Comparison of ENCODE assay signal across 1 cellular context in genomic region chr7:5528071-5528814, GRCh38.
TF ChIP-seq lines count a peak whose summit lies in the region.

No MANE protein-coding gene starts in this region.

TF ChIP-seq in HepG2, 621 proteins besides CTCF, POLR2A, EP300 and RAD21 (continued from another document):
- TF ChIP-seq, protein P1, sequence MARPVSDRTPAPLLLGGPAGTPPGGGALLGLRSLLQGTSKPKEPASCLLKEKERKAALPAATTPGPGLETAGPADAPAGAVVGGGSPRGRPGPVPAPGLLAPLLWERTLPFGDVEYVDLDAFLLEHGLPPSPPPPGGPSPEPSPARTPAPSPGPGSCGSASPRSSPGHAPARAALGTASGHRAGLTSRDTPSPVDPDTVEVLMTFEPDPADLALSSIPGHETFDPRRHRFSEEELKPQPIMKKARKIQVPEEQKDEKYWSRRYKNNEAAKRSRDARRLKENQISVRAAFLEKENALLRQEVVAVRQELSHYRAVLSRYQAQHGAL (CRISPR knock-in tag; IDR thresholded peaks at IDR 0.05; ENCODE audit: not compliant biosample characterization), result no peak
- 0 out of 2 replicates have a peak, but pooled peaks have one; percentile 46 for TF ChIP-seq DNMT1 (CRISPR knock-in tag; IDR thresholded peaks at IDR 0.05)
- TF ChIP-seq, protein P2, sequence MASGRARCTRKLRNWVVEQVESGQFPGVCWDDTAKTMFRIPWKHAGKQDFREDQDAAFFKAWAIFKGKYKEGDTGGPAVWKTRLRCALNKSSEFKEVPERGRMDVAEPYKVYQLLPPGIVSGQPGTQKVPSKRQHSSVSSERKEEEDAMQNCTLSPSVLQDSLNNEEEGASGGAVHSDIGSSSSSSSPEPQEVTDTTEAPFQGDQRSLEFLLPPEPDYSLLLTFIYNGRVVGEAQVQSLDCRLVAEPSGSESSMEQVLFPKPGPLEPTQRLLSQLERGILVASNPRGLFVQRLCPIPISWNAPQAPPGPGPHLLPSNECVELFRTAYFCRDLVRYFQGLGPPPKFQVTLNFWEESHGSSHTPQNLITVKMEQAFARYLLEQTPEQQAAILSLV (CRISPR knock-in tag; IDR thresholded peaks at IDR 0.05; ENCODE audit: borderline replicate concordance), result peak; percentile 56; the same call in 1 of the 2 replicates
- TF ChIP-seq, protein P3, sequence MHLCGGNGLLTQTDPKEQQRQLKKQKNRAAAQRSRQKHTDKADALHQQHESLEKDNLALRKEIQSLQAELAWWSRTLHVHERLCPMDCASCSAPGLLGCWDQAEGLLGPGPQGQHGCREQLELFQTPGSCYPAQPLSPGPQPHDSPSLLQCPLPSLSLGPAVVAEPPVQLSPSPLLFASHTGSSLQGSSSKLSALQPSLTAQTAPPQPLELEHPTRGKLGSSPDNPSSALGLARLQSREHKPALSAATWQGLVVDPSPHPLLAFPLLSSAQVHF (CRISPR knock-in tag; IDR thresholded peaks at IDR 0.05), result 0 out of 2 replicates have a peak, but pooled peaks have one; percentile 60
- no peak for TF ChIP-seq ZSCAN21 (CRISPR knock-in tag; IDR thresholded peaks at IDR 0.05; ENCODE audit: borderline replicate concordance)
- TF ChIP-seq THAP8 (CRISPR knock-in tag; IDR thresholded peaks at IDR 0.05; ENCODE audit: borderline replicate concordance), result no peak
- peak; percentile 45 for TF ChIP-seq PRPF4 (IDR thresholded peaks at IDR 0.05; ENCODE audit: low read depth, low read length, poor library complexity, severe bottlenecking)
- TF ChIP-seq FOXK1 (CRISPR knock-in tag; IDR thresholded peaks at IDR 0.05; ENCODE audit: borderline replicate concordance, low read depth), result no peak
- TF ChIP-seq EEA1 (CRISPR knock-in tag; IDR thresholded peaks at IDR 0.05; ENCODE audit: borderline replicate concordance), result 0 out of 2 replicates have a peak, but pooled peaks have one; percentile 58
- TF ChIP-seq SP4 (CRISPR knock-in tag; IDR thresholded peaks at IDR 0.05), result no peak
- TF ChIP-seq ZNF383 (CRISPR knock-in tag; IDR thresholded peaks at IDR 0.05; ENCODE audit: borderline replicate concordance), result no peak
- no peak for TF ChIP-seq HBP1 (CRISPR knock-in tag; IDR thresholded peaks at IDR 0.05; ENCODE audit: low read depth)
- TF ChIP-seq POLR2G (IDR thresholded peaks at IDR 0.05; ENCODE audit: low read depth, low read length), result 0 out of 2 replicates have a peak, but pooled peaks have one; percentile 44
